In the genomic region with DNA sequence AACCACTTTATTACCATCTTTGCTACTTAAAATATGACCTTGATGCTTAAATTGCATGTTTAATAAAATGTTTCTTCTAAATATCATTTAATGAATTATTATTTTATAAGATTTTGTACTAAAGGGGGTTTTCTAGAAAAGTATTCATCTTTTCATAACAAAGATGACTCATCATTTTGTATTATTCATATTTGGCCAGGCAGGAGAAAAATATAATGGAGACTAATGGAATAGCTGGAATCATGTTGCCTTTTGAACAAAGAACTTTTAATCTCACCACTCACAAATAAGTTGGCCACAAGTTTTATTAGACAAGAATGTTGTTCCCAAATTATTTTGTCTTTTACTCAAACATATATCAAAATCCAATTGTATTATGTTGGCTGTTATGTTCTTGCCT, we compare ENCODE assay signal across 2 cellular contexts.
TF ChIP-seq lines count a peak whose summit lies in the region.

No MANE protein-coding gene starts in this region.

TF ChIP-seq in HepG2, 621 proteins besides CTCF, POLR2A, EP300 and RAD21 (continued from another document):
- no peak for TF ChIP-seq NRL (CRISPR knock-in tag; IDR thresholded peaks at IDR 0.05; ENCODE audit: borderline replicate concordance)
- TF ChIP-seq MAFK (conservative IDR thresholded peaks at IDR 0.05 in 1 of 2, IDR thresholded peaks at IDR 0.05 in 1 of 2; ENCODE audit: low read length in 2 of 2) = peak; percentile 49 to 77; a peak in 3 of 4 replicates
- no peak for TF ChIP-seq SMAD3 (CRISPR knock-in tag; IDR thresholded peaks at IDR 0.05)
- TF ChIP-seq ATRX (CRISPR knock-in tag; IDR thresholded peaks at IDR 0.05; ENCODE audit: borderline replicate concordance) = no peak
- TF ChIP-seq FOXC1 (CRISPR knock-in tag; IDR thresholded peaks at IDR 0.05; ENCODE audit: borderline replicate concordance) = no peak

TF ChIP-seq in K562, 482 proteins besides CTCF, POLR2A, EP300 and RAD21 (continued from another document):
- TF ChIP-seq, protein P1, sequence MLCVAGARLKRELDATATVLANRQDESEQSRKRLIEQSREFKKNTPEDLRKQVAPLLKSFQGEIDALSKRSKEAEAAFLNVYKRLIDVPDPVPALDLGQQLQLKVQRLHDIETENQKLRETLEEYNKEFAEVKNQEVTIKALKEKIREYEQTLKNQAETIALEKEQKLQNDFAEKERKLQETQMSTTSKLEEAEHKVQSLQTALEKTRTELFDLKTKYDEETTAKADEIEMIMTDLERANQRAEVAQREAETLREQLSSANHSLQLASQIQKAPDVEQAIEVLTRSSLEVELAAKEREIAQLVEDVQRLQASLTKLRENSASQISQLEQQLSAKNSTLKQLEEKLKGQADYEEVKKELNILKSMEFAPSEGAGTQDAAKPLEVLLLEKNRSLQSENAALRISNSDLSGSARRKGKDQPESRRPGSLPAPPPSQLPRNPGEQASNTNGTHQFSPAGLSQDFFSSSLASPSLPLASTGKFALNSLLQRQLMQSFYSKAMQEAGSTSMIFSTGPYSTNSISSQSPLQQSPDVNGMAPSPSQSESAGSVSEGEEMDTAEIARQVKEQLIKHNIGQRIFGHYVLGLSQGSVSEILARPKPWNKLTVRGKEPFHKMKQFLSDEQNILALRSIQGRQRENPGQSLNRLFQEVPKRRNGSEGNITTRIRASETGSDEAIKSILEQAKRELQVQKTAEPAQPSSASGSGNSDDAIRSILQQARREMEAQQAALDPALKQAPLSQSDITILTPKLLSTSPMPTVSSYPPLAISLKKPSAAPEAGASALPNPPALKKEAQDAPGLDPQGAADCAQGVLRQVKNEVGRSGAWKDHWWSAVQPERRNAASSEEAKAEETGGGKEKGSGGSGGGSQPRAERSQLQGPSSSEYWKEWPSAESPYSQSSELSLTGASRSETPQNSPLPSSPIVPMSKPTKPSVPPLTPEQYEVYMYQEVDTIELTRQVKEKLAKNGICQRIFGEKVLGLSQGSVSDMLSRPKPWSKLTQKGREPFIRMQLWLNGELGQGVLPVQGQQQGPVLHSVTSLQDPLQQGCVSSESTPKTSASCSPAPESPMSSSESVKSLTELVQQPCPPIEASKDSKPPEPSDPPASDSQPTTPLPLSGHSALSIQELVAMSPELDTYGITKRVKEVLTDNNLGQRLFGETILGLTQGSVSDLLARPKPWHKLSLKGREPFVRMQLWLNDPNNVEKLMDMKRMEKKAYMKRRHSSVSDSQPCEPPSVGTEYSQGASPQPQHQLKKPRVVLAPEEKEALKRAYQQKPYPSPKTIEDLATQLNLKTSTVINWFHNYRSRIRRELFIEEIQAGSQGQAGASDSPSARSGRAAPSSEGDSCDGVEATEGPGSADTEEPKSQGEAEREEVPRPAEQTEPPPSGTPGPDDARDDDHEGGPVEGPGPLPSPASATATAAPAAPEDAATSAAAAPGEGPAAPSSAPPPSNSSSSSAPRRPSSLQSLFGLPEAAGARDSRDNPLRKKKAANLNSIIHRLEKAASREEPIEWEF (CRISPR knock-in tag; IDR thresholded peaks at IDR 0.05) = no peak
- TF ChIP-seq ZNF316 (IDR thresholded peaks at IDR 0.05) (peak; percentile 69), POLR2B (IDR thresholded peaks at IDR 0.05; ENCODE audit: low read depth, partially characterized antibody) (no peak), PTBP1 (IDR thresholded peaks at IDR 0.05; ENCODE audit: low read depth, low read length) (no peak)
TF ChIP-seq in K562: peak in this region for 5.
